In genomic region chr2:161983896-161984295, GRCh38 we compare ENCODE assay signal across 19 cellular contexts.
DNase-seq lines count a peak whose midpoint lies in the region; ATAC-seq and TF ChIP-seq lines count a peak whose summit lies in the region.
"Had no signal": no experiment of that assay in that cellular context is flagged by ENCODE, and none has a peak within 500 bp of the region (broad histone marks: within the 10 kb centered on the region; RNA-seq: fewer than 3 reads in every experiment).

No MANE protein-coding gene starts in this region.

- no peaks in the 10 kb centered on the region for H4K20me1 ChIP-seq in HCT116 (ENCODE audit: insufficient read depth)

- no peak overlapping the region for H3K27ac ChIP-seq in HCT116 (ENCODE audit: low read depth, low read length)
- H3K27ac ChIP-seq in RWPE1: no peak overlapping the region
- H3K27ac ChIP-seq: gastroesophageal sphincter, SJSA1 had no signal

- H3K9me3 ChIP-seq in HCT116 (ENCODE audit: control insufficient read depth in 1 of 2, insufficient read depth in 1 of 2, low read depth in 1 of 2, low read length in 2 of 2): no peaks in the 10 kb centered on the region
- H3K9me3 ChIP-seq: gastroesophageal sphincter, SJSA1 had no signal

- no peak overlapping the region for H3K9ac ChIP-seq in HCT116 (ENCODE audit: low read length)

- H2AFZ ChIP-seq in HCT116 (ENCODE audit: low read depth, low read length, poor library complexity, severe bottlenecking): peak overlapping the region; percentile 11

- no peaks in the 10 kb centered on the region; the same call in 1 of the 2 replicates for H3K9me2 ChIP-seq in HCT116 (ENCODE audit: insufficient read depth)

- ATAC-seq in HCT116 (no peak), HG02938 (IDR thresholded peaks at IDR 0.05; ENCODE audit: unreplicated experiment) (no peak)
- ATAC-seq: activated naive CD4-positive, alpha-beta T cell treated with anti-CD3 and anti-CD28 coated beads, Interleukin-2, amount 50 U/mL, for 72 hours; CD8-positive, alpha-beta T cell; gastroesophageal sphincter had no signal

- no peaks in the 10 kb centered on the region for H3K36me3 ChIP-seq in HCT116 (ENCODE audit: control insufficient read depth in 1 of 2, insufficient read depth in 2 of 2, low read length in 2 of 2)
- H3K36me3 ChIP-seq: gastroesophageal sphincter, SJSA1 had no signal

- CTCF ChIA-PET in HCT116 (lab: Charles Lee): no interaction called here
- CTCF ChIA-PET in RWPE1 (lab: Yijun Ruan, JAX): interaction anchor here (0.6 kb wide), 1 partner anchor 144 kb away, joined by 3 read pairs; no protein-coding TSS in a partner anchor

- H3K4me1 ChIP-seq in HCT116 (ENCODE audit: control insufficient read depth in 1 of 2, insufficient read depth in 2 of 2, low read length in 2 of 2): no peaks in the 10 kb centered on the region
- H3K4me1 ChIP-seq: gastroesophageal sphincter, SJSA1 had no signal

- no peak for TF ChIP-seq RAD21 in HCT116 (IDR thresholded peaks at IDR 0.05; ENCODE audit: low read depth)

- no peak overlapping the region for H3K4me2 ChIP-seq in HCT116 (ENCODE audit: low read length)

- intact Hi-C loops in HCT116 (cut with micrococcal nuclease): no loop called here

- H3K4me3 ChIP-seq in HCT116 (replicated peaks in 1 of 2; ENCODE audit: low read depth in 1 of 2, low read length in 2 of 2): no peak overlapping the region
- H3K4me3 ChIP-seq: gastroesophageal sphincter, SJSA1 had no signal

- RAD21 ChIA-PET in HCT116 (lab: Charles Lee; ENCODE audit: low non-redundant PET in 1 of 2, low total read pairs in 2 of 2, uncharacterized antibody in 2 of 2, unreplicated experiment in 2 of 2): no interaction called here

- H3K79me2 ChIP-seq in HCT116 (ENCODE audit: insufficient read depth, low read length): no peaks in the 10 kb centered on the region

- TF ChIP-seq POLR2A in HCT116 (IDR thresholded peaks at IDR 0.05; ENCODE audit: borderline replicate concordance, extremely low read depth, insufficient read depth, insufficient read length): no peak

- no TSS peak for BruUV-seq in HCT116 (replicated peaks; lab: Mats Ljungman, UMichigan)

- DNase-seq in HCT116 (ENCODE audit: low read depth, low spot score) (no peak), RWPE1 (ENCODE audit: low spot score) (peak; percentile 40), dedifferentiated amniotic fluid mesenchymal stem cell (ENCODE audit: extremely low spot score) (peak; percentile 34), kidney tubule cell (ENCODE audit: low spot score) (peak; percentile 33), DMS53 treated with DMSO at 0.1 percent for 48 hours (lab: John Stamatoyannopoulos, UW; ENCODE audit: unreplicated experiment) (no peak), NCI-H2081 (lab: John Stamatoyannopoulos, UW) (no peak), NCI-H2227 (lab: John Stamatoyannopoulos, UW; ENCODE audit: unreplicated experiment) (no peak)
- DNase-seq: activated CD4-positive, CD25-positive, alpha-beta regulatory T cell treated with anti-CD3 and anti-CD28 coated beads, Interleukin-2, amount 50 U/mL, for 72 hours; CD8-positive, alpha-beta T cell; cortex of kidney; DMS79; Karpas-422; NCI-H1417; NCI-H526 treated with DMSO at 0.1 percent for 48 hours; nucleus accumbens had no signal

- no peaks in the 10 kb centered on the region for H3K27me3 ChIP-seq in HCT116 (ENCODE audit: insufficient read depth, low read length)
- H3K27me3 ChIP-seq: gastroesophageal sphincter, SJSA1 had no signal

- no peak for TF ChIP-seq CTCF in HCT116 (IDR thresholded peaks at IDR 0.05 in 2 of 3, conservative IDR thresholded peaks at IDR 0.05 in 1 of 3; ENCODE audit: borderline replicate concordance in 1 of 3, insufficient read depth in 1 of 3, low read depth in 2 of 3, low read length in 2 of 3)
- no peak for TF ChIP-seq CTCF in RWPE1 (conservative IDR thresholded peaks at IDR 0.05; ENCODE audit: low read depth)

- POLR2A ChIA-PET in HCT116 (lab: Charles Lee) (no interaction called here), RWPE1 (lab: Yijun Ruan, JAX; ENCODE audit: low non-redundant PET) (no interaction called here)

TF ChIP-seq in HCT116, 20 proteins besides CTCF, POLR2A, EP300 and RAD21:
- no peak for TF ChIP-seq POLR2AphosphoS5 (IDR thresholded peaks at IDR 0.05; ENCODE audit: low read depth, low read length)
- TF ChIP-seq MAX (IDR thresholded peaks at IDR 0.05): no peak
- TF ChIP-seq CBX3 (IDR thresholded peaks at IDR 0.05; ENCODE audit: low read depth): no peak
- no peak for TF ChIP-seq EZH2 (IDR thresholded peaks at IDR 0.05)
- TF ChIP-seq SIN3A (IDR thresholded peaks at IDR 0.05; ENCODE audit: low read depth): no peak
- no peak for TF ChIP-seq TCF7L2 (IDR thresholded peaks at IDR 0.05; ENCODE audit: borderline replicate concordance, extremely low read depth, insufficient read depth, insufficient read length)

Comparison
In these comparisons a context has a peak if more than half of its experiments do, and no peak if none do; other contexts are left out.
1. DNase-seq: peak in RWPE1 (single experiment), dedifferentiated amniotic fluid mesenchymal stem cell (single experiment) and kidney tubule cell (single experiment); none in HCT116 (single experiment), DMS53 treated with DMSO at 0.1 percent for 48 hours (single experiment), NCI-H2081 (0 of 2) and NCI-H2227 (single experiment).